In genomic region chr9:2053883-2054845, GRCh38 we compare ENCODE assay signal across 7 cellular contexts. TPM values are rescaled to one million over a fixed set of nuclear protein-coding genes. Genes with fewer than 3 reads are reported as not detected.
DNase-seq lines count a peak whose midpoint lies in the region; ATAC-seq and TF ChIP-seq lines count a peak whose summit lies in the region.

No MANE protein-coding gene starts in this region.

- H3K4me2 ChIP-seq in smooth muscle cell = peak overlapping the region; percentile 12

- no peak overlapping the region for H2AFZ ChIP-seq in smooth muscle cell (ENCODE audit: low read depth)

- peak overlapping the region; percentile 51 for H3K4me3 Mint-ChIP-seq in activated CD8-positive, alpha-beta T cell treated with anti-CD3 and anti-CD28 coated beads, Interleukin-2, amount 10 ng/mL, durations not matched to agents 7 days and 5 days
- H3K4me3 Mint-ChIP-seq in type B pancreatic cell = no peak overlapping the region

- H3K4me1 ChIP-seq in smooth muscle cell (ENCODE audit: low read depth) (no peaks in the 10 kb centered on the region), foreskin keratinocyte (peaks cover 11% of the 10 kb centered on the region)

- H3K36me3 Mint-ChIP-seq in activated CD8-positive, alpha-beta T cell treated with anti-CD3 and anti-CD28 coated beads, Interleukin-2, amount 10 ng/mL, durations not matched to agents 7 days and 5 days (ENCODE audit: low read depth) = peaks cover 69% of the 10 kb centered on the region
- H3K36me3 Mint-ChIP-seq in type B pancreatic cell = peaks cover 23% of the 10 kb centered on the region

- ATAC-seq in GM19043 (IDR thresholded peaks at IDR 0.05; ENCODE audit: low read depth, unreplicated experiment) (peak; percentile 93), HG03135 (IDR thresholded peaks at IDR 0.05; ENCODE audit: unreplicated experiment) (peak; percentile 97), foreskin keratinocyte (no peak)
- peak; percentile 98 for ATAC-seq in activated CD8-positive, alpha-beta T cell treated with anti-CD3 and anti-CD28 coated beads, Interleukin-2, amount 10 ng/mL, durations not matched to agents 7 days and 5 days

- CTCF ChIA-PET in activated CD8-positive, alpha-beta T cell treated with anti-CD3 and anti-CD28 coated beads, Interleukin-2, amount 10 ng/mL, durations not matched to agents 7 days and 5 days (lab: Charles Lee) = interaction anchor here (0.9 to 2.4 kb wide), 6 partner anchors 8 to 114 kb away, joined by 3 to 13 read pairs (median 4); no protein-coding TSS in a partner anchor

- no peaks in the 10 kb centered on the region for H3F3A ChIP-seq in smooth muscle cell (ENCODE audit: low read depth)

- H3K79me2 ChIP-seq in smooth muscle cell (ENCODE audit: low read depth) = no peaks in the 10 kb centered on the region

- H3K27me3 ChIP-seq in smooth muscle cell (ENCODE audit: low read depth) (no peaks in the 10 kb centered on the region), foreskin keratinocyte (no peaks in the 10 kb centered on the region)

- H3K4me3 ChIP-seq in smooth muscle cell = no peak overlapping the region

- no peaks in the 10 kb centered on the region for H3K36me3 ChIP-seq in smooth muscle cell (ENCODE audit: low read depth)

- no peaks in the 10 kb centered on the region for H3K9me3 Mint-ChIP-seq in activated CD8-positive, alpha-beta T cell treated with anti-CD3 and anti-CD28 coated beads, Interleukin-2, amount 10 ng/mL, durations not matched to agents 7 days and 5 days (ENCODE audit: insufficient read depth)
- H3K9me3 Mint-ChIP-seq in type B pancreatic cell = no peaks in the 10 kb centered on the region

- no peaks in the 10 kb centered on the region for H3K9me3 ChIP-seq in smooth muscle cell (replicated peaks; ENCODE audit: low read depth)

- 43% methylated on average over 10 of the region's 10 CpGs for WGBS in smooth muscle cell (ENCODE audit: low lambda C conversion rate)

- H3K4me1 Mint-ChIP-seq in activated CD8-positive, alpha-beta T cell treated with anti-CD3 and anti-CD28 coated beads, Interleukin-2, amount 10 ng/mL, durations not matched to agents 7 days and 5 days (ENCODE audit: low read depth) = peaks cover 40% of the 10 kb centered on the region
- H3K4me1 Mint-ChIP-seq in type B pancreatic cell (ENCODE audit: unreplicated experiment) = peaks cover 16% of the 10 kb centered on the region

- no peak overlapping the region for H3K27ac ChIP-seq in smooth muscle cell (ENCODE audit: low read depth)
- H3K27ac ChIP-seq in foreskin keratinocyte = no peak overlapping the region

- DNase-seq in activated CD8-positive, alpha-beta T cell treated with anti-CD3 and anti-CD28 coated beads, Interleukin-2, amount 10 ng/mL, durations not matched to agents 7 days and 5 days = peak; percentile 88
- DNase-seq in fibroblast of gingiva (ENCODE audit: low read depth) = peak; percentile 90
- no peak for DNase-seq in smooth muscle cell (lab: John Stamatoyannopoulos, UW; ENCODE audit: unreplicated experiment)
- no peak for DNase-seq in type B pancreatic cell (ENCODE audit: extremely low spot score, unreplicated experiment)
- DNase-seq in foreskin keratinocyte = no peak

- H3K27ac Mint-ChIP-seq in activated CD8-positive, alpha-beta T cell treated with anti-CD3 and anti-CD28 coated beads, Interleukin-2, amount 10 ng/mL, durations not matched to agents 7 days and 5 days = peak overlapping the region; percentile 90
- H3K27ac Mint-ChIP-seq in type B pancreatic cell = no peak overlapping the region

- H3K27me3 Mint-ChIP-seq in activated CD8-positive, alpha-beta T cell treated with anti-CD3 and anti-CD28 coated beads, Interleukin-2, amount 10 ng/mL, durations not matched to agents 7 days and 5 days (ENCODE audit: low read depth) = no peaks in the 10 kb centered on the region
- peaks cover under 1% of the 10 kb centered on the region for H3K27me3 Mint-ChIP-seq in type B pancreatic cell

- TF ChIP-seq CTCF in smooth muscle cell (IDR thresholded peaks at IDR 0.05; ENCODE audit: borderline replicate concordance, insufficient read depth, poor library complexity, severe bottlenecking) (no peak), type B pancreatic cell (conservative IDR thresholded peaks at IDR 0.05) (no peak), foreskin keratinocyte (conservative IDR thresholded peaks at IDR 0.05) (no peak)

- peaks cover 16% of the 10 kb centered on the region for H4K20me1 ChIP-seq in smooth muscle cell (ENCODE audit: low read depth)

- no peak overlapping the region for H3K9ac ChIP-seq in smooth muscle cell (ENCODE audit: low read depth)

- POLR2A ChIA-PET in activated CD8-positive, alpha-beta T cell treated with anti-CD3 and anti-CD28 coated beads, Interleukin-2, amount 10 ng/mL, durations not matched to agents 7 days and 5 days (lab: Charles Lee) = interaction anchor here (3.6 kb wide), 1 partner anchor 38 kb away, joined by 39 read pairs; the partner anchor contains the start of gene SMARCA2

RNA-seq across cellular contexts. Expression of gene SMARCA2, which starts 39.0 kb away (rescaled TPM):
- 100 to 1,000 TPM; 243 to 245 TPM for total RNA-seq in activated CD8-positive, alpha-beta T cell treated with anti-CD3 and anti-CD28 coated beads, Interleukin-2, amount 10 ng/mL, durations not matched to agents 7 days and 5 days
- total RNA-seq in smooth muscle cell (61.7 and 70.3 TPM in 2 replicates), type B pancreatic cell (ENCODE audit: low replicate concordance) (131 and 174 TPM in 2 replicates), foreskin keratinocyte (46.0 and 47.3 TPM in 2 replicates)
- polyA plus RNA-seq in smooth muscle cell (27.7 and 29.3 TPM in 2 replicates), foreskin keratinocyte (18.4 and 21.6 TPM in 2 replicates)

Comparison
In these comparisons a context has a peak if more than half of its experiments do, and no peak if none do; other contexts are left out.
1. DNase-seq: peak in activated CD8-positive, alpha-beta T cell treated with anti-CD3 and anti-CD28 coated beads, Interleukin-2, amount 10 ng/mL, durations not matched to agents 7 days and 5 days (single experiment) and fibroblast of gingiva (single experiment); none in smooth muscle cell (single experiment), type B pancreatic cell (single experiment) and foreskin keratinocyte (0 of 2).